ENCODE assay signal across 18 cellular contexts in genomic region chr17:40192961-40193360, GRCh38. TPM values are rescaled to one million over a fixed set of nuclear protein-coding genes. Genes with fewer than 3 reads are reported as not detected.
DNase-seq lines count a peak whose midpoint lies in the region; ATAC-seq and TF ChIP-seq lines count a peak whose summit lies in the region.
"Had no signal": no experiment of that assay in that cellular context is flagged by ENCODE, and none has a peak within 500 bp of the region (broad histone marks: within the 10 kb centered on the region; RNA-seq: fewer than 3 reads in every experiment).

No MANE protein-coding gene starts in this region.

- H3K4me1 Mint-ChIP-seq in activated T-helper 2 cell treated with anti-CD3 and anti-CD28 coated beads, Interferon-gamma antibody, Interleukin-2, Interleukin-4, amounts not matched to agents 10 μg/mL and 5 μg/mL and 100 μg/mL, durations not matched to agents 14 hours and 24 hours and 36 hours (ENCODE audit: low read depth) = peaks cover 14% of the 10 kb centered on the region
- H3K4me1 Mint-ChIP-seq in neural progenitor cell = peaks cover 27% of the 10 kb centered on the region

- H3K79me2 ChIP-seq in neural progenitor cell (ENCODE audit: low read depth) = no peaks in the 10 kb centered on the region
- H3K79me2 ChIP-seq in PC-3 (ENCODE audit: low read length) = no peaks in the 10 kb centered on the region

- peaks cover 34 to 49% (median 44%) of the 10 kb centered on the region in 10 experiments for H3K4me1 ChIP-seq in BLaER1 treated with 17β-estradiol and CSF1 and Interleukin-3, amounts not matched to agents 10 nM and 100 nM
- peaks cover 17% of the 10 kb centered on the region for H3K4me1 ChIP-seq in neural progenitor cell
- H3K4me1 ChIP-seq in PC-3 (ENCODE audit: insufficient read depth, low read length) = peaks cover 11% of the 10 kb centered on the region

- POLR2A ChIA-PET in PC-3 (lab: Charles Lee; ENCODE audit: unreplicated experiment) = no interaction called here

- H3K27me3 ChIP-seq in BLaER1 treated with 17β-estradiol and CSF1 and Interleukin-3, amounts not matched to agents 10 nM and 100 nM = no peaks in the 10 kb centered on the region; a peak in 1 of 22 replicates
- H3K27me3 ChIP-seq in neural progenitor cell (peaks cover 8% of the 10 kb centered on the region), PC-3 (ENCODE audit: low read length) (no peaks in the 10 kb centered on the region)

- no peaks in the 10 kb centered on the region for H3K27me3 Mint-ChIP-seq in activated T-helper 2 cell treated with anti-CD3 and anti-CD28 coated beads, Interferon-gamma antibody, Interleukin-2, Interleukin-4, amounts not matched to agents 10 μg/mL and 5 μg/mL and 100 μg/mL, durations not matched to agents 14 hours and 24 hours and 36 hours (ENCODE audit: low read depth)
- H3K27me3 Mint-ChIP-seq in neural progenitor cell (ENCODE audit: insufficient read depth, low read depth) = peaks cover 14% of the 10 kb centered on the region

- peak overlapping the region; percentile 30 for H3K4me3 Mint-ChIP-seq in activated T-helper 2 cell treated with anti-CD3 and anti-CD28 coated beads, Interferon-gamma antibody, Interleukin-2, Interleukin-4, amounts not matched to agents 10 μg/mL and 5 μg/mL and 100 μg/mL, durations not matched to agents 14 hours and 24 hours and 36 hours (ENCODE audit: low read depth)
- peak overlapping the region; percentile 24 for H3K4me3 Mint-ChIP-seq in neural progenitor cell
- H3K4me3 Mint-ChIP-seq: GM23338 had no signal

- peak overlapping the region; percentile 55 to 92 (median 88) for H3K4me2 ChIP-seq in BLaER1 treated with 17β-estradiol and CSF1 and Interleukin-3, amounts not matched to agents 10 nM and 100 nM
- no peak overlapping the region for H3K4me2 ChIP-seq in neural progenitor cell
- no peak overlapping the region for H3K4me2 ChIP-seq in PC-3 (ENCODE audit: low read length)

- H3K36me3 ChIP-seq in BLaER1 treated with 17β-estradiol and CSF1 and Interleukin-3, amounts not matched to agents 10 nM and 100 nM = peaks cover 0 to 6% (median 0%) of the 10 kb centered on the region in 11 experiments; a peak in 3 of 22 replicates
- H3K36me3 ChIP-seq in neural progenitor cell (no peaks in the 10 kb centered on the region), PC-3 (ENCODE audit: low read depth, low read length) (no peaks in the 10 kb centered on the region)

- intact Hi-C loops in activated T-helper 2 cell treated with anti-CD3 and anti-CD28 coated beads, Interferon-gamma antibody, Interleukin-2, Interleukin-4, amounts not matched to agents 10 μg/mL and 5 μg/mL and 100 μg/mL, durations not matched to agents 14 hours and 24 hours and 36 hours (cut with micrococcal nuclease) = no loop called here
- intact Hi-C loops in PC-3 (cut with micrococcal nuclease) = no loop called here

- no peaks in the 10 kb centered on the region for H3K9me2 ChIP-seq in PC-3 (replicated peaks; ENCODE audit: low read length)

- no peaks in the 10 kb centered on the region for H3K9me3 Mint-ChIP-seq in activated T-helper 2 cell treated with anti-CD3 and anti-CD28 coated beads, Interferon-gamma antibody, Interleukin-2, Interleukin-4, amounts not matched to agents 10 μg/mL and 5 μg/mL and 100 μg/mL, durations not matched to agents 14 hours and 24 hours and 36 hours
- H3K9me3 Mint-ChIP-seq in neural progenitor cell = no peaks in the 10 kb centered on the region
- H3K9me3 Mint-ChIP-seq: GM23338 had no signal

- peak overlapping the region in 3 of 11 experiments; percentile 13 to 53 (median 24); a peak in 4 of 22 replicates for H3K27ac ChIP-seq in BLaER1 treated with 17β-estradiol and CSF1 and Interleukin-3, amounts not matched to agents 10 nM and 100 nM
- no peak overlapping the region for H3K27ac ChIP-seq in neural progenitor cell
- H3K27ac ChIP-seq in PC-3 (ENCODE audit: low read length) = no peak overlapping the region

- peaks cover 0 to 7% (median 5%) of the 10 kb centered on the region in 11 experiments; a peak in 17 of 22 replicates for H3K9me3 ChIP-seq in BLaER1 treated with 17β-estradiol and CSF1 and Interleukin-3, amounts not matched to agents 10 nM and 100 nM (replicated peaks in 1 of 11)
- no peaks in the 10 kb centered on the region for H3K9me3 ChIP-seq in neural progenitor cell (ENCODE audit: low read depth)
- no peaks in the 10 kb centered on the region for H3K9me3 ChIP-seq in PC-3 (ENCODE audit: low read length)

- no peak for TF ChIP-seq CTCF in GM13976 (IDR thresholded peaks at IDR 0.05; ENCODE audit: borderline replicate concordance, control extremely low read depth, extremely low read depth, insufficient read depth, missing control alignments)
- TF ChIP-seq CTCF in neural progenitor cell (IDR thresholded peaks at IDR 0.05) = no peak
- TF ChIP-seq CTCF in PC-3 (conservative IDR thresholded peaks at IDR 0.05; ENCODE audit: low read depth, low read length) = no peak

- DNase-seq in GM13976 (ENCODE audit: low spot score) (peak; percentile 17), neural progenitor cell (ENCODE audit: low spot score) (no peak), PC-3 (no peak), RPMI8226 (no peak)
- no peak for DNase-seq in activated T-helper 2 cell treated with anti-CD3 and anti-CD28 coated beads, Interferon-gamma antibody, Interleukin-2, Interleukin-4, amounts not matched to agents 10 μg/mL and 5 μg/mL and 100 μg/mL, durations not matched to agents 14 hours and 24 hours and 36 hours (ENCODE audit: low spot score)
- DNase-seq: ACHN, AML-193, DND-41, Karpas-422, MM.1S, NCI-H1092 treated with DMSO at 0.1 percent for 48 hours, NCI-H524, SHP77 had no signal

- H2AFZ ChIP-seq in neural progenitor cell (replicated peaks) (no peak overlapping the region), PC-3 (ENCODE audit: low read length) (no peak overlapping the region)
- H2AFZ ChIP-seq: GM23338 had no signal

- H4K20me1 ChIP-seq in BLaER1 treated with 17β-estradiol and CSF1 and Interleukin-3, amounts not matched to agents 10 nM and 100 nM = peaks cover 0 to 9% (median 0%) of the 10 kb centered on the region in 11 experiments; a peak in 1 of 22 replicates
- H4K20me1 ChIP-seq in neural progenitor cell (ENCODE audit: low read depth) (no peaks in the 10 kb centered on the region), PC-3 (ENCODE audit: low read length) (no peaks in the 10 kb centered on the region)

- no TSS peak for BruUV-seq in PC-3 (replicated peaks; lab: Mats Ljungman, UMichigan)

- H3K4me3 ChIP-seq in BLaER1 treated with 17β-estradiol and CSF1 and Interleukin-3, amounts not matched to agents 10 nM and 100 nM = no peak overlapping the region
- no peak overlapping the region for H3K4me3 ChIP-seq in neural progenitor cell
- no peak overlapping the region for H3K4me3 ChIP-seq in PC-3 (ENCODE audit: low read length)
- H3K4me3 ChIP-seq: GM23338 had no signal

- in situ Hi-C loops in GM13976 (cut with MboI; ENCODE audit: low sequenced_read_pairs, unreplicated experiment) = no loop called here

- ATAC-seq in PC-3 (no peak), HG02642 (IDR thresholded peaks at IDR 0.05; ENCODE audit: poor library complexity, unreplicated experiment) (no peak)
- ATAC-seq: GM23338, HCT116, Panc1 had no signal

- H3F3A ChIP-seq in neural progenitor cell (ENCODE audit: low read depth) (peaks cover 18% of the 10 kb centered on the region), PC-3 (ENCODE audit: low read length, unreplicated experiment) (no peaks in the 10 kb centered on the region)

- peak overlapping the region in 4 of 11 experiments; percentile 31 to 75 (median 41); a peak in 7 of 22 replicates for H3K9ac ChIP-seq in BLaER1 treated with 17β-estradiol and CSF1 and Interleukin-3, amounts not matched to agents 10 nM and 100 nM
- no peak overlapping the region for H3K9ac ChIP-seq in neural progenitor cell
- no peak overlapping the region for H3K9ac ChIP-seq in PC-3 (ENCODE audit: low read length)

- H3K27ac Mint-ChIP-seq in activated T-helper 2 cell treated with anti-CD3 and anti-CD28 coated beads, Interferon-gamma antibody, Interleukin-2, Interleukin-4, amounts not matched to agents 10 μg/mL and 5 μg/mL and 100 μg/mL, durations not matched to agents 14 hours and 24 hours and 36 hours = no peak overlapping the region
- no peak overlapping the region for H3K27ac Mint-ChIP-seq in neural progenitor cell
- H3K27ac Mint-ChIP-seq: GM23338 had no signal

- CTCF ChIA-PET in PC-3 (lab: Charles Lee) = interaction anchor here (0.9 kb wide), 1 partner anchor 25 kb away, joined by 3 read pairs; no protein-coding TSS in a partner anchor

- no peaks in the 10 kb centered on the region for H3K36me3 Mint-ChIP-seq in activated T-helper 2 cell treated with anti-CD3 and anti-CD28 coated beads, Interferon-gamma antibody, Interleukin-2, Interleukin-4, amounts not matched to agents 10 μg/mL and 5 μg/mL and 100 μg/mL, durations not matched to agents 14 hours and 24 hours and 36 hours (ENCODE audit: low read depth)
- peaks cover 8% of the 10 kb centered on the region for H3K36me3 Mint-ChIP-seq in neural progenitor cell

RNA-seq across cellular contexts. Expression of gene RAPGEFL1, which starts 15.7 kb away (rescaled TPM):
- 11.6 and 12.3 TPM in 2 replicates for total RNA-seq in activated T-helper 2 cell treated with anti-CD3 and anti-CD28 coated beads, Interferon-gamma antibody, Interleukin-2, Interleukin-4, amounts not matched to agents 10 μg/mL and 5 μg/mL and 100 μg/mL, durations not matched to agents 14 hours and 24 hours and 36 hours
- total RNA-seq in neural progenitor cell (ENCODE audit: low replicate concordance) (6.8 and 8.3 TPM in 2 replicates), PC-3 (2014; rRNA removed) (1.3 and 1.5 TPM in 2 replicates)

RNA-seq across cellular contexts. Expression of gene WIPF2, which starts 26.1 kb away (rescaled TPM):
- 26.9 and 27.2 TPM in 2 replicates for total RNA-seq in activated T-helper 2 cell treated with anti-CD3 and anti-CD28 coated beads, Interferon-gamma antibody, Interleukin-2, Interleukin-4, amounts not matched to agents 10 μg/mL and 5 μg/mL and 100 μg/mL, durations not matched to agents 14 hours and 24 hours and 36 hours
- total RNA-seq in neural progenitor cell (ENCODE audit: low replicate concordance) (6.8 and 9.3 TPM in 2 replicates), PC-3 (2014; rRNA removed) (6.0 and 12.1 TPM in 2 replicates)

RNA-seq across cellular contexts. Expression of gene CASC3, which starts 52.6 kb away (rescaled TPM):
- total RNA-seq in activated T-helper 2 cell treated with anti-CD3 and anti-CD28 coated beads, Interferon-gamma antibody, Interleukin-2, Interleukin-4, amounts not matched to agents 10 μg/mL and 5 μg/mL and 100 μg/mL, durations not matched to agents 14 hours and 24 hours and 36 hours = 118 and 120 TPM in 2 replicates
- total RNA-seq in neural progenitor cell (ENCODE audit: low replicate concordance) = 64.0 and 68.9 TPM in 2 replicates
- total RNA-seq in PC-3 (2014; rRNA removed) = 27.3 and 39.2 TPM in 2 replicates

Comparison
In these comparisons a context has a peak if more than half of its experiments do, and no peak if none do; other contexts are left out.
1. H3K4me2 ChIP-seq: peak in BLaER1 treated with 17β-estradiol and CSF1 and Interleukin-3, amounts not matched to agents 10 nM and 100 nM (11 of 11); none in neural progenitor cell (single experiment) and PC-3 (single experiment).